In the genomic region with DNA sequence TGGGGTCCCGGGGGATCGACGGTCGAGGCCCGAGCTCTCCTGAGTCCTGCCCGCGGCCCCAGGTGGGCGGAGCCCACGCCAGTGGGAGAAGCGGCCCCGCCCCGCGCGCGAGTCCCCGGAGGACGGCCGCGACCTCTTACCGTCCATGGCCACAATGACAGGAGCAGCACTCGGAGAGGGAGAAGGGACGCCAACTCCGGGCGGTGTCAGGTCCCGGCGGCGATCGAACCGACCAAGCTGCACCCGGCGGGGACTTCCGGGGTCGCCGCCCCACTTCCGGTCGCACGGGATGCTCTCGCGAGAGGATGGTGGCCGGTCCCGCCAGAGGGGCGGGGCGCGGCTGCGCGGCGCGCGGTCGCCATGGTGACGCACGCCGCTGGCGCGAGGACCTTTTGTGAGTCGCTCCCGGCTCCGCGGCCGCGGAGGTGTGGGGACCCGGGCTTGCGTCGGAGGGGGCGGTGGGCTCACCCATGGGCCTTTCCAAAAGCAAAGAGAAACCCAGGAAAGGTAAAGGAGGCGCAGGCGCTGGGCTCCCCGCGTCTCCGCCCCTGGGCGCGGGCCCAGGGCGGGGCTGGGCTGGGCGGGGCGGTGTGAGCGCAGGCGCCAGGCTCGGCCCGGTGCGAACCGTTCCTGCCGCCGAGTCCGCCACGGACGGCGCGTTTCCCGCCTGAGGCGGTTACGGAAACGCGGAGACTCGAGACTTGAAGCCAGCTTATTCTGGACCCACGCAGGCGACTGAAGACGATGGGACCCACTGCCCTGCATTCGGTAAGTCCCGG, we compare ENCODE assay signal across 8 cellular contexts. TPM values are rescaled to one million over a fixed set of nuclear protein-coding genes. Genes with fewer than 3 reads are reported as not detected.
DNase-seq lines count a peak whose midpoint lies in the region; ATAC-seq, FAIRE-seq and TF ChIP-seq lines count a peak whose summit lies in the region.

A gene (minus strand): TSS at position 267 of the 779 bp plus-strand sequence. CDS start 120 bp downstream, at position 147.
A gene (plus strand): TSS at position 395 of the 779 bp plus-strand sequence. CDS start 76 bp downstream, at position 471.

- H2BK12ac ChIP-seq in H1 (ENCODE audit: low read depth, low read length) = no peak within 1 kb of the TSS

- H3K14ac ChIP-seq in H1 (ENCODE audit: insufficient read length) = no peak within 1 kb of the TSS

- H3K18ac ChIP-seq in H1 (ENCODE audit: extremely low read depth, low read length) = peak within 1 kb of the TSS; percentile 40; the same call in 1 of the 2 replicates

- no peak within 1 kb of the TSS; the same call in 1 of the 2 replicates for H2BK5ac ChIP-seq in H1 (ENCODE audit: low read depth, low read length)

- peaks cover 0 to 8% (median 3%) of the 10 kb centered on the region in 4 experiments; a peak in 3 of 7 replicates for H3K4me1 ChIP-seq in H1 (replicated peaks in 1 of 4; ENCODE audit: control insufficient read depth in 3 of 4, insufficient read depth in 4 of 4, low read length in 3 of 4)

- H4K91ac ChIP-seq in H1 (replicated peaks; ENCODE audit: insufficient read length, low read length) = peak within 1 kb of the TSS; percentile 19

- H4K5ac ChIP-seq in H1 (ENCODE audit: insufficient read length, low read depth, low read length) = peak within 1 kb of the TSS; percentile 71

- 1% methylated on average over 43 of the region's 99 CpGs; no CpG with 5 or more reads in 1 of the 2 experiments for WGBS in H1 (ENCODE audit: extremely low coverage in 1 of 2, insufficient coverage in 1 of 2, insufficient read length in 1 of 2, insufficient replicate concordance in 2 of 2, low coverage in 1 of 2, low lambda C conversion rate in 2 of 2, missing lambda C conversion rate in 1 of 2), 2 experiments

- no peak within 1 kb of the TSS for H2BK15ac ChIP-seq in H1 (ENCODE audit: low read length)

- H3K27ac ChIP-seq in H1 (ENCODE audit: low read depth, low read length) = 0 out of 2 replicates have a peak within 1 kb of the TSS, but pooled peaks have one; percentile 30

- TF ChIP-seq CTCF in H1 (IDR thresholded peaks at IDR 0.05; ENCODE audit: control extremely low read depth in 1 of 3, insufficient read depth in 1 of 3, low read depth in 1 of 3, low read length in 3 of 3) = no peak

- TF ChIP-seq POLR2A in H1 (IDR thresholded peaks at IDR 0.05; ENCODE audit: control extremely low read depth in 1 of 2, low read depth in 2 of 2, low read length in 2 of 2) = peak in 1 of 2 experiments; percentile 74; a peak in 2 of 3 replicates

- peaks cover 10% of the 10 kb centered on the region for H3K79me1 ChIP-seq in H1 (ENCODE audit: low read depth, low read length)

- 0 out of 2 replicates have a peak within 1 kb of the TSS, but pooled peaks have one; percentile 9 for H2AK5ac ChIP-seq in H1 (ENCODE audit: low read depth, low read length)

- no peak within 1 kb of the TSS for H2BK20ac ChIP-seq in H1 (ENCODE audit: low read length)

- H3K27me3 ChIP-seq in H1 (replicated peaks in 1 of 4; ENCODE audit: control insufficient read depth in 3 of 4, extremely low read depth in 1 of 4, insufficient read depth in 3 of 4, low read length in 3 of 4) = no peaks in the 10 kb centered on the region

- CTCF ChIA-PET in H1 (lab: Charles Lee; ENCODE audit: partially characterized antibody) = interaction anchor here (0.6 to 1.1 kb wide), 4 partner anchors 10 to 92 kb away, joined by 3 to 4 read pairs (median 4); no protein-coding TSS in a partner anchor

- peak within 1 kb of the TSS; percentile 91 for H4K8ac ChIP-seq in H1 (ENCODE audit: extremely low read depth, insufficient read depth, low read length)

- peaks cover 4 to 5% of the 10 kb centered on the region in 2 experiments for H4K20me1 ChIP-seq in H1 (replicated peaks in 1 of 2; ENCODE audit: control insufficient read depth in 1 of 2, insufficient read depth in 2 of 2, low read length in 2 of 2)

- no peak within 1 kb of the TSS for H2BK120ac ChIP-seq in H1 (replicated peaks; ENCODE audit: low read depth, low read length)

- POLR2A ChIA-PET in H1 (lab: Charles Lee; ENCODE audit: partially characterized antibody) = interaction anchor here (0.7 to 2.2 kb wide), 10 partner anchors 9 to 150 kb away, joined by 3 to 9 read pairs (median 5); a partner anchor contains a TSS

- H2AFZ ChIP-seq in H1 (ENCODE audit: low read length) = no peak within 1 kb of the TSS; the same call in 1 of the 2 replicates

- peaks cover 0 to 17% (median 9%) of the 10 kb centered on the region in 4 experiments; a peak in 6 of 8 replicates for H3K36me3 ChIP-seq in H1 (ENCODE audit: control insufficient read depth in 2 of 4, insufficient read depth in 4 of 4, low read length in 3 of 4)

- TF ChIP-seq RAD21 in H1 (IDR thresholded peaks at IDR 0.05 in 1 of 2, conservative IDR thresholded peaks at IDR 0.05 in 1 of 2; ENCODE audit: low read depth in 2 of 2, low read length in 2 of 2) = no peak

- H3K56ac ChIP-seq in H1 (replicated peaks; ENCODE audit: insufficient read length, low read depth, low read length) = peak within 1 kb of the TSS; percentile 78

- peak; percentile 72 for DNase-seq in CMK (ENCODE audit: low read depth)
- peak; percentile 92 for DNase-seq in HK-2 (ENCODE audit: unreplicated experiment)
- peak; percentile 72 for DNase-seq in NK-92 treated with Interleukin-12 subunit alpha and Interleukin-12 subunit beta, amount 100 ng/mL, for 24 hours (lab: John Stamatoyannopoulos, UW)
- DNase-seq in activated CD8-positive, alpha-beta memory T cell treated with anti-CD3 and anti-CD28 coated beads for 4 hours (ENCODE audit: low read depth in 2 of 2) = peak; percentile 83 to 84
- DNase-seq in H1 (ENCODE audit: low read depth in 1 of 2, low spot score in 2 of 2) = peak; percentile 58 to 97
- DNase-seq in mesenteric fat pad (ENCODE audit: low spot score) = peak; percentile 97
- peak; percentile 83 for DNase-seq in stimulated activated CD8-positive, alpha-beta memory T cell treated with anti-CD3 and anti-CD28 coated beads, Interleukin-15, amount 100 ng/mL, for 1 hour (ENCODE audit: low read depth)

- peak; percentile 90 for ATAC-seq in GM19455 (IDR thresholded peaks at IDR 0.05; ENCODE audit: unreplicated experiment)

- H3K23me2 ChIP-seq in H1 (ENCODE audit: low read depth, low read length) = peaks cover 8% of the 10 kb centered on the region

- H3K9me3 ChIP-seq in H1 (ENCODE audit: insufficient read depth in 2 of 2, low read depth in 1 of 2, low read length in 1 of 2) = no peaks in the 10 kb centered on the region

- H3K4ac ChIP-seq in H1 (replicated peaks; ENCODE audit: insufficient read length, low read depth, low read length) = peak within 1 kb of the TSS; percentile 90

- no peak for TF ChIP-seq EP300 in H1 (IDR thresholded peaks at IDR 0.05; ENCODE audit: borderline replicate concordance in 1 of 2, low read depth in 2 of 2, low read length in 2 of 2)

- H3K23ac ChIP-seq in H1 (ENCODE audit: insufficient read length) = no peak within 1 kb of the TSS

- H3K9ac ChIP-seq in H1 (replicated peaks in 1 of 4; ENCODE audit: extremely low read depth in 1 of 4, low read depth in 3 of 4, low read length in 3 of 4) = peak within 1 kb of the TSS; percentile 63 to 90 (median 74)

- no peak for FAIRE-seq in H1 (lab: Jason Lieb, UNC)

- peak within 1 kb of the TSS; percentile 79 to 99 (median 87) for H3K4me3 ChIP-seq in H1 (ENCODE audit: extremely low read depth in 1 of 4, insufficient read depth in 2 of 4, low read depth in 3 of 4, low read length in 4 of 4)

- H3K79me2 ChIP-seq in H1 (ENCODE audit: control insufficient read depth in 1 of 2, insufficient read depth in 2 of 2, low read length in 2 of 2) = peaks cover 0 to 28% of the 10 kb centered on the region in 2 experiments; a peak in 2 of 4 replicates

- H3K4me2 ChIP-seq in H1 (ENCODE audit: insufficient read depth in 1 of 2, low read depth in 2 of 2, low read length in 2 of 2) = peak within 1 kb of the TSS; percentile 78 to 96

TF ChIP-seq in H1, 55 proteins besides CTCF, POLR2A, EP300 and RAD21 (continues in another document):
- TF ChIP-seq, protein P1, sequence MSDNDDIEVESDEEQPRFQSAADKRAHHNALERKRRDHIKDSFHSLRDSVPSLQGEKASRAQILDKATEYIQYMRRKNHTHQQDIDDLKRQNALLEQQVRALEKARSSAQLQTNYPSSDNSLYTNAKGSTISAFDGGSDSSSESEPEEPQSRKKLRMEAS (IDR thresholded peaks at IDR 0.05) = peak; percentile 37
- TF ChIP-seq, protein P2, sequence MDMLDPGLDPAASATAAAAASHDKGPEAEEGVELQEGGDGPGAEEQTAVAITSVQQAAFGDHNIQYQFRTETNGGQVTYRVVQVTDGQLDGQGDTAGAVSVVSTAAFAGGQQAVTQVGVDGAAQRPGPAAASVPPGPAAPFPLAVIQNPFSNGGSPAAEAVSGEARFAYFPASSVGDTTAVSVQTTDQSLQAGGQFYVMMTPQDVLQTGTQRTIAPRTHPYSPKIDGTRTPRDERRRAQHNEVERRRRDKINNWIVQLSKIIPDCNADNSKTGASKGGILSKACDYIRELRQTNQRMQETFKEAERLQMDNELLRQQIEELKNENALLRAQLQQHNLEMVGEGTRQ (IDR thresholded peaks at IDR 0.05; ENCODE audit: low read length) = no peak
- no peak for TF ChIP-seq FOSL1 (IDR thresholded peaks at IDR 0.05; ENCODE audit: insufficient read depth, low read depth, low read length)
- TF ChIP-seq CHD2 (IDR thresholded peaks at IDR 0.05; ENCODE audit: low read length) = peak; percentile 93
- no peak for TF ChIP-seq POU5F1 (IDR thresholded peaks at IDR 0.05; ENCODE audit: low read depth, low read length)
- no peak for TF ChIP-seq MAFK (IDR thresholded peaks at IDR 0.05; ENCODE audit: low read depth, low read length)

RNA-seq across cellular contexts. Expression of the first gene that starts in this region (rescaled TPM):
- total RNA-seq in H1 (2021; fragmentation: NEBNext Ultra II Directional; extraction: Animal tissue kit (Norgen Biotek cat#: 25700)) = 64.4 and 73.5 TPM in 2 replicates
- polyA plus RNA-seq in H1 (2011; rRNA removed) = 75.8 and 100 TPM in 2 replicates
- 104 TPM for polyA plus RNA-seq in H1 (2011; cell fraction: cytosol; rRNA removed)
- 118 TPM for polyA plus RNA-seq in H1 (2011; cell fraction: nucleus; rRNA removed)
- 46.2 to 73.1 TPM (median 70.6 TPM) in 4 replicates for polyA plus RNA-seq in H1 (2012, experiment 1 of 2)
- 78.8 TPM for polyA plus RNA-seq in H1 (2012, experiment 2 of 2)
- 37.5 TPM for polyA plus RNA-seq in H1 (2013, experiment 1 of 2)
- polyA plus RNA-seq in H1 (2013, experiment 2 of 2) = 38.9 TPM
- polyA minus RNA-seq in H1 (2011; rRNA and poly(A)+ RNA removed) = 48.7 and 52.9 TPM in 2 replicates
- 59.7 TPM for polyA minus RNA-seq in H1 (2011; cell fraction: cytosol; rRNA and poly(A)+ RNA removed)
- polyA minus RNA-seq in H1 (2011; cell fraction: nucleus; rRNA and poly(A)+ RNA removed) = 30.2 TPM
- 64.3 TPM for total RNA-seq in mesenteric fat pad

RNA-seq across cellular contexts. Expression of the second gene that starts in this region (rescaled TPM):
- 13.5 and 16.9 TPM in 2 replicates for total RNA-seq in H1 (2021; fragmentation: NEBNext Ultra II Directional; extraction: Animal tissue kit (Norgen Biotek cat#: 25700))
- polyA plus RNA-seq in H1 (2011; rRNA removed) = 5.4 and 8.4 TPM in 2 replicates
- polyA plus RNA-seq in H1 (2011; cell fraction: cytosol; rRNA removed) = 6.2 TPM
- polyA plus RNA-seq in H1 (2011; cell fraction: nucleus; rRNA removed) = 7.4 TPM
- 6.9 to 11.5 TPM (median 10.4 TPM) in 4 replicates for polyA plus RNA-seq in H1 (2012, experiment 1 of 2)
- polyA plus RNA-seq in H1 (2012, experiment 2 of 2) = 7.0 TPM
- polyA plus RNA-seq in H1 (2013, experiment 1 of 2) = 14.6 TPM
- 15.6 TPM for polyA plus RNA-seq in H1 (2013, experiment 2 of 2)
- polyA minus RNA-seq in H1 (2011; rRNA and poly(A)+ RNA removed) = 6.0 TPM in 2 replicates
- polyA minus RNA-seq in H1 (2011; cell fraction: cytosol; rRNA and poly(A)+ RNA removed) = 11.2 TPM
- 8.0 TPM for polyA minus RNA-seq in H1 (2011; cell fraction: nucleus; rRNA and poly(A)+ RNA removed)
- 4.6 TPM for total RNA-seq in mesenteric fat pad

Comparison
In these comparisons a context has a peak if more than half of its experiments do, and no peak if none do; other contexts are left out.
1. Peak in every context shown above with its lines: DNase-seq, ATAC-seq, H3K4me3 ChIP-seq and H3K27ac ChIP-seq.